ENCODE assay signal across 8 cellular contexts in the genomic region with DNA sequence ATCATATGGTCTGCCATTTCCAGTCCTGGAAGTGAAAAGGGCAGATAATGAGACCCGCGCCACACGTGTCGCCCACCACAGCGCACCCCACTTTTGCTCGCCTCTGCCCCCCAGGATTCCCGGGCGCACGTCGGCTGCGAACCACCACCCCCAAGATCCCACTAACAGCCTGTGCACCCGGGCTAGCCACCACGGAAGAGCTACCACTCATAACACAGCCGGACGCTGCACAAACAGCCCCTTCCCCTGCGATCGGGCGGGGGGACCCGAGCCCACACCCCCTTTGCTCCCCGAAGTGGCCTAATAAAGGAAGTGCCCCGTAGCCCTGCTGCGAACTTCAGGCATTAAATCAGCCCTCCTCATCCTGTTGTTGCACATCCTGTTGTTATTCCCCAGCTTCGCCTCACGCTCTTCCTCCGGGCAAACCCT. TPM values are rescaled to one million over a fixed set of nuclear protein-coding genes. Genes with fewer than 3 reads are reported as not detected.
DNase-seq lines count a peak whose midpoint lies in the region; ATAC-seq and TF ChIP-seq lines count a peak whose summit lies in the region.

No MANE protein-coding gene starts in this region.

- H3K36me3 ChIP-seq in WERI-Rb-1 (no peaks in the 10 kb centered on the region), cardiac muscle cell (peaks cover 25% of the 10 kb centered on the region), rectal smooth muscle tissue (ENCODE audit: control insufficient read depth, insufficient read depth, low read length) (peaks cover 6% of the 10 kb centered on the region)

- H3K27ac ChIP-seq in WERI-Rb-1 (peak overlapping the region; percentile 97), cardiac muscle cell (peak overlapping the region; percentile 97), rectal smooth muscle tissue (ENCODE audit: low read depth, low read length) (peak overlapping the region; percentile 93)

- peak overlapping the region; percentile 92 for H3K4me3 ChIP-seq in WERI-Rb-1 (ENCODE audit: low read depth, low read length)
- H3K4me3 ChIP-seq in cardiac muscle cell: peak overlapping the region; percentile 99
- H3K4me3 ChIP-seq in rectal smooth muscle tissue (ENCODE audit: low read length): peak overlapping the region; percentile 83

- H3K27me3 ChIP-seq in WERI-Rb-1 (ENCODE audit: insufficient read depth, low read depth, severe bottlenecking): no peaks in the 10 kb centered on the region
- no peaks in the 10 kb centered on the region for H3K27me3 ChIP-seq in cardiac muscle cell
- no peaks in the 10 kb centered on the region for H3K27me3 ChIP-seq in rectal smooth muscle tissue (ENCODE audit: control insufficient read depth, insufficient read depth, low read length)

- TF ChIP-seq CTCF in GM13977 (IDR thresholded peaks at IDR 0.05; ENCODE audit: extremely low read depth, insufficient read depth, missing control alignments) (no peak), WERI-Rb-1 (IDR thresholded peaks at IDR 0.05; ENCODE audit: low read depth, low read length) (no peak), cardiac muscle cell (IDR thresholded peaks at IDR 0.05; ENCODE audit: low read depth, low read length) (no peak)

- peak; percentile 9 for ATAC-seq in HG02852 (IDR thresholded peaks at IDR 0.05; ENCODE audit: unreplicated experiment)
- ATAC-seq in HG03439 (IDR thresholded peaks at IDR 0.05; ENCODE audit: unreplicated experiment): no peak

- H3K9me3 ChIP-seq in WERI-Rb-1 (ENCODE audit: severe bottlenecking) (no peaks in the 10 kb centered on the region), cardiac muscle cell (ENCODE audit: low read depth) (no peaks in the 10 kb centered on the region)

- H3K9ac ChIP-seq in rectal smooth muscle tissue (ENCODE audit: low read length): peak overlapping the region; percentile 91

- DNase-seq in GM13977 (ENCODE audit: low spot score) (peak; percentile 16), WERI-Rb-1 (no peak), cardiac muscle cell (ENCODE audit: low read depth in 1 of 2, low spot score in 1 of 2) (no peak), erythroblast (lab: John Stamatoyannopoulos, UW) (no peak), NCI-H2081 (lab: John Stamatoyannopoulos, UW) (no peak)

- in situ Hi-C loops in GM13977 (cut with MboI; ENCODE audit: low pct_unique_long_range_greater_than_20kb, low sequenced_read_pairs, unreplicated experiment): loop anchor here (25.0 kb wide), 1 partner anchor 562 kb away; no protein-coding TSS in a partner anchor

- H3K4me1 ChIP-seq in cardiac muscle cell (ENCODE audit: low read depth) (peaks cover 33% of the 10 kb centered on the region), rectal smooth muscle tissue (ENCODE audit: control insufficient read depth, insufficient read depth, low read length) (peaks cover 20% of the 10 kb centered on the region)

- TF ChIP-seq POLR2A in erythroblast (IDR thresholded peaks at IDR 0.05; ENCODE audit: low read length): no peak

RNA-seq across cellular contexts. Expression of gene CITED2, which starts 0.5 kb away (rescaled TPM):
- 334 and 513 TPM in 2 replicates for total RNA-seq in cardiac muscle cell
- 34.9 and 76.6 TPM in 2 replicates for polyA plus RNA-seq in cardiac muscle cell
